8 cellular contexts compared by ENCODE assay signal in genomic region chr18:2979027-2979570, GRCh38. TPM values are rescaled to one million over a fixed set of nuclear protein-coding genes. Genes with fewer than 3 reads are reported as not detected.
DNase-seq lines count a peak whose midpoint lies in the region; ATAC-seq and TF ChIP-seq lines count a peak whose summit lies in the region.

No MANE protein-coding gene starts in this region.

- H3K27me3 ChIP-seq in heart right ventricle = no peaks in the 10 kb centered on the region
- no peaks in the 10 kb centered on the region for H3K27me3 ChIP-seq in ascending aorta
- H3K27me3 ChIP-seq in lung (ENCODE audit: control insufficient read depth, insufficient read depth) = no peaks in the 10 kb centered on the region

- DNase-seq in heart right ventricle (no peak), left ventricle myocardium superior (no peak), ascending aorta (ENCODE audit: low spot score in 2 of 2) (no peak), lung (ENCODE audit: low spot score) (no peak), SW480 (ENCODE audit: low spot score) (no peak), NCI-H82 (lab: John Stamatoyannopoulos, UW) (no peak), nucleus accumbens (lab: John Stamatoyannopoulos, UW) (no peak)

- no peaks in the 10 kb centered on the region for H3K9me3 ChIP-seq in heart right ventricle
- no peaks in the 10 kb centered on the region for H3K9me3 ChIP-seq in ascending aorta
- no peaks in the 10 kb centered on the region for H3K9me3 ChIP-seq in lung (ENCODE audit: control insufficient read depth in 2 of 2, insufficient read depth in 1 of 2, low read length in 1 of 2)

- 84 to 89% methylated on average over 3 of the region's 3 CpGs for WGBS in heart right ventricle, 2 donors
- 70 to 82% methylated on average over 3 of the region's 3 CpGs for WGBS in lung, 2 donors
- WGBS in urinary bladder = 56% methylated on average over 3 of the region's 3 CpGs

- no peak overlapping the region for H3K4me3 ChIP-seq in heart right ventricle
- H3K4me3 ChIP-seq in ascending aorta = peak overlapping the region in 1 of 2 donors; percentile 31
- H3K4me3 ChIP-seq in lung = no peak overlapping the region
- no peak overlapping the region for H3K4me3 ChIP-seq in urinary bladder (ENCODE audit: low read depth, low read length)

- peaks cover 4 to 81% (median 60%) of the 10 kb centered on the region in 9 donors for H3K4me1 ChIP-seq in heart right ventricle
- peaks cover 5 to 55% of the 10 kb centered on the region in 2 donors for H3K4me1 ChIP-seq in ascending aorta
- H3K4me1 ChIP-seq in lung (ENCODE audit: control insufficient read depth in 2 of 2, insufficient read depth in 2 of 2, low read length in 2 of 2) = peaks cover 21 to 34% of the 10 kb centered on the region in 2 donors
- peaks cover 2% of the 10 kb centered on the region for H3K4me1 ChIP-seq in urinary bladder (ENCODE audit: insufficient read depth)

- no peak for ATAC-seq in heart right ventricle
- ATAC-seq in left ventricle myocardium superior = no peak
- ATAC-seq in lung (ENCODE audit: insufficient read depth, low FRiP score) = no peak

- peak overlapping the region in 7 of 10 donors; percentile 6 to 80 (median 41) for H3K27ac ChIP-seq in heart right ventricle
- H3K27ac ChIP-seq in ascending aorta = peak overlapping the region; percentile 58 to 84
- H3K27ac ChIP-seq in lung (ENCODE audit: low read depth in 1 of 2, low read length in 1 of 2) = peak overlapping the region; percentile 49 to 65
- peak overlapping the region; percentile 7 for H3K27ac ChIP-seq in urinary bladder (ENCODE audit: low read depth)

- intact Hi-C loops in heart right ventricle (cut with DNase I) (no loop called here), left ventricle myocardium superior (cut with micrococcal nuclease) (no loop called here), ascending aorta (cut with DNase I) (no loop called here)

- no peaks in the 10 kb centered on the region for H3K36me3 ChIP-seq in heart right ventricle
- no peaks in the 10 kb centered on the region for H3K36me3 ChIP-seq in ascending aorta
- no peaks in the 10 kb centered on the region for H3K36me3 ChIP-seq in lung (ENCODE audit: control insufficient read depth in 2 of 2, insufficient read depth in 2 of 2, low read length in 2 of 2)
- no peaks in the 10 kb centered on the region for H3K36me3 ChIP-seq in urinary bladder (ENCODE audit: insufficient read depth)

- TF ChIP-seq CTCF in heart right ventricle (IDR thresholded peaks at IDR 0.05) (no peak), ascending aorta (IDR thresholded peaks at IDR 0.05) (no peak), lung (IDR thresholded peaks at IDR 0.05; ENCODE audit: control extremely low read depth, extremely low read depth) (no peak)

RNA-seq across cellular contexts. Expression of gene LPIN2, which starts 33.8 kb away (rescaled TPM):
- 10 to 100 TPM in 4 of 10 donors, 1 to 10 TPM in 6; 6.8 to 15.9 (median 8.2) TPM for total RNA-seq in heart right ventricle
- 1 to 10 TPM; 1.9 to 5.0 TPM for polyA plus RNA-seq in heart right ventricle
- total RNA-seq in left ventricle myocardium superior = 10.6 TPM
- total RNA-seq in ascending aorta = 11.6 TPM
- total RNA-seq in lung = 10 to 100 TPM; 42.7 to 46.3 TPM
- 10 to 100 TPM; 11.2 to 22.3 TPM for polyA plus RNA-seq in lung
- 32.2 TPM for total RNA-seq in urinary bladder
- polyA plus RNA-seq in urinary bladder = 17.6 TPM

Comparison
In these comparisons a context has a peak if more than half of its experiments do, and no peak if none do; other contexts are left out.
1. H3K27ac ChIP-seq: peak in every context shown above with its lines; median percentile 71 in ascending aorta; 57 in lung; 41 in heart right ventricle; 7 in urinary bladder.